Comparison of ENCODE assay signal across 9 cellular contexts in genomic region chr4:107734120-107734519, GRCh38. TPM values are rescaled to one million over a fixed set of nuclear protein-coding genes. Genes with fewer than 3 reads are reported as not detected.
A peak's percentile ranks its signal among the peaks of the same experiment; 100 is the strongest.
DNase-seq lines count a peak whose midpoint lies in the region; ATAC-seq and TF ChIP-seq lines count a peak whose summit lies in the region.
"Had no signal": no experiment of that assay in that cellular context is flagged by ENCODE, and none has a peak within 500 bp of the region (broad histone marks: within the 10 kb centered on the region; RNA-seq: fewer than 3 reads in every experiment).

No MANE protein-coding gene starts in this region.

- no peaks in the 10 kb centered on the region for H3K9me3 ChIP-seq in MG63

- H3K36me3 ChIP-seq in MG63: no peaks in the 10 kb centered on the region

- intact Hi-C loops in posterior vena cava (cut with DNase I): no loop called here

- H3K27me3 ChIP-seq in MG63: no peaks in the 10 kb centered on the region

- peak; percentile 40 for ATAC-seq in HG03159 (IDR thresholded peaks at IDR 0.05; ENCODE audit: unreplicated experiment)

- no peaks in the 10 kb centered on the region for H3K36me3 Mint-ChIP-seq in nephron (ENCODE audit: low read depth)

- TF ChIP-seq CTCF in VCaP (conservative IDR thresholded peaks at IDR 0.05) (peak; percentile 40), nephron (IDR thresholded peaks at IDR 0.05; ENCODE audit: unreplicated experiment in 3 of 3) (peak; percentile 29 to 32 (median 29))

- H3K4me3 ChIP-seq in MG63: no peak overlapping the region

- no peak overlapping the region for H3K27ac ChIP-seq in VCaP

- H3K4me3 Mint-ChIP-seq in nephron: no peak overlapping the region

- no peaks in the 10 kb centered on the region for H3K27me3 Mint-ChIP-seq in nephron (ENCODE audit: low read depth)

- no peaks in the 10 kb centered on the region for H3K9me3 Mint-ChIP-seq in nephron

- DNase-seq in NCI-H1417 (lab: John Stamatoyannopoulos, UW): peak in 2 of 3 experiments; percentile 49 to 67
- no peak for DNase-seq in NCI-H1417 treated with DMSO at 0.1 percent for 48 hours (lab: John Stamatoyannopoulos, UW)
- no peak for DNase-seq in MG63
- no peak for DNase-seq in NCI-H187 treated with DMSO at 0.1 percent for 48 hours (lab: John Stamatoyannopoulos, UW)
- DNase-seq in posterior vena cava (ENCODE audit: low spot score): no peak
- DNase-seq: NCI-H345 had no signal

- peaks cover 68% of the 10 kb centered on the region for H3K4me1 Mint-ChIP-seq in nephron

- peak overlapping the region; percentile 43 to 87 (median 55) for H3K27ac Mint-ChIP-seq in nephron

RNA-seq across cellular contexts. Expression of gene PAPSS1, which starts 14.1 kb away (rescaled TPM):
- total RNA-seq in MG63 (2014; rRNA removed; shearing (Covaris generic); ENCODE audit: low replicate concordance): 12.3 and 12.6 TPM in 2 replicates
- 10 to 100 TPM; 31.6 to 32.5 TPM for total RNA-seq in posterior vena cava

Comparison
In these comparisons a context has a peak if more than half of its experiments do, and no peak if none do; other contexts are left out.
1. DNase-seq: peak in NCI-H1417 (2 of 3); none in NCI-H1417 treated with DMSO at 0.1 percent for 48 hours (single experiment), MG63 (single experiment), NCI-H187 treated with DMSO at 0.1 percent for 48 hours (single experiment) and posterior vena cava (single experiment).